Comparison of ENCODE assay signal across 1 cellular context in the genomic region with DNA sequence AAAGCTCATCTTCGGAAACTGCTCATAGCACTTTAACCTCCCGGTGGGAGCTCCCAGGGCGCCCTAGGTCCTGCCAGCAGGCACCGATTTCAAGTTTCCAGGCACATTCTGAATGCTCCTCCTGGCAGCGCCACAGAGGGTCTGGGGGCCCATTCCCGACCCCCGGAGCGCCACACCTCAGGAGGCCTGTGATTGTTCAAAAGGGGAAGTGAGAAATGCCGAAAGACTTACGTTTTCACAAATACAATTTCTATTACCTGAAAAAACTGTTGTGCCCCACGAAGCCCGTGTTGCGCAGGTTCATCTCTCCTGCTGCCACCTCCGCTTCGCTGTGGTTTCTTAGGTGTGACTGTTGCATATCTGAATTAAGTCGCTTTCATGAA.
A peak's percentile ranks its signal among the peaks of the same experiment; 100 is the strongest.
TF ChIP-seq lines count a peak whose summit lies in the region.

No MANE protein-coding gene starts in this region.

TF ChIP-seq in H1, 55 proteins besides CTCF, POLR2A, EP300 and RAD21 (continued from another document):
- 0 out of 2 replicates have a peak, but pooled peaks have one; percentile 10 for TF ChIP-seq GABPA (IDR thresholded peaks at IDR 0.05; ENCODE audit: borderline replicate concordance, insufficient read depth, low read length)
- no peak for TF ChIP-seq FOSL1 (IDR thresholded peaks at IDR 0.05; ENCODE audit: insufficient read depth, low read depth, low read length)
- 0 out of 4 replicates have a peak, but pooled peaks of 1 of the 2 experiments have one; percentile 8 for TF ChIP-seq HDAC2 (IDR thresholded peaks at IDR 0.05; ENCODE audit: borderline replicate concordance in 1 of 2, low read depth in 2 of 2, low read length in 2 of 2)
- TF ChIP-seq GTF2F1 (IDR thresholded peaks at IDR 0.05; ENCODE audit: borderline replicate concordance, low read depth, low read length), result no peak
